Comparison of ENCODE assay signal across 1 cellular context in genomic region chr3:121552379-121552778, GRCh38.
A peak's percentile ranks its signal among the peaks of the same experiment; 100 is the strongest.
TF ChIP-seq lines count a peak whose summit lies in the region.

No MANE protein-coding gene starts in this region.

TF ChIP-seq in K562, 482 proteins besides CTCF, POLR2A, EP300 and RAD21:
- TF ChIP-seq, protein P1, sequence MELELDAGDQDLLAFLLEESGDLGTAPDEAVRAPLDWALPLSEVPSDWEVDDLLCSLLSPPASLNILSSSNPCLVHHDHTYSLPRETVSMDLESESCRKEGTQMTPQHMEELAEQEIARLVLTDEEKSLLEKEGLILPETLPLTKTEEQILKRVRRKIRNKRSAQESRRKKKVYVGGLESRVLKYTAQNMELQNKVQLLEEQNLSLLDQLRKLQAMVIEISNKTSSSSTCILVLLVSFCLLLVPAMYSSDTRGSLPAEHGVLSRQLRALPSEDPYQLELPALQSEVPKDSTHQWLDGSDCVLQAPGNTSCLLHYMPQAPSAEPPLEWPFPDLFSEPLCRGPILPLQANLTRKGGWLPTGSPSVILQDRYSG (tag; conservative IDR thresholded peaks at IDR 0.05; ENCODE audit: low read depth), result no peak
- TF ChIP-seq NR2C2 (CRISPR knock-in tag; IDR thresholded peaks at IDR 0.05) (no peak), NR2C2 (tag; IDR thresholded peaks at IDR 0.05) (no peak), ZNF431 (CRISPR knock-in tag; IDR thresholded peaks at IDR 0.05) (no peak), PRDM10 (IDR thresholded peaks at IDR 0.05; ENCODE audit: partially characterized antibody) (peak; percentile 64)
